ENCODE assay signal across 7 cellular contexts in the genomic region with DNA sequence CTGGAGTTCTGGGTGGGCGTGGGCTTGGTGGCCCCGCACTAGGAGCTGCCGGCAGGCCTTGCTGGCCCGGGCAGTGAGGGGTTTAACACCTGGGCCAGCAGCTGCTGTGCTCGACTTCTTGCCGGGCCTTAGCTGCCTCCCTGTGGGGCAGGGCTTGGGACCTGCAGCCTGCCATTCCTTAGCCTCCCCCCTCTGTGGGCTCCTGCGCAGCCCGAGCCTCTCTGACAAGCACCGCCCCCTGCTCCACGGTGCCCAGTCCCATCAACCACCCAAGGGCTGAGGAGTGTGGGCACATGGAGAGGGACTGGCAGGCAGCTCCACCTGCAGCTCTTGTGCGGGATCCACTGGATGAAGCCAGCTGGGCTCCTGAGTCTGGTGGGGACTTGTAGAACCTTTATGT. TPM values are rescaled to one million over a fixed set of nuclear protein-coding genes. Genes with fewer than 3 reads are reported as not detected.
"Had no signal": no experiment of that assay in that cellular context is flagged by ENCODE, and none has a peak within 500 bp of the region (broad histone marks: within the 10 kb centered on the region; RNA-seq: fewer than 3 reads in every experiment).

No MANE protein-coding gene starts in this region.

RNA-seq across cellular contexts. Expression of a gene that starts 53.0 kb away (rescaled TPM):
- total RNA-seq: MCF 10A, OCI-LY7, PC-9, RPMI7951, SJCRH30, SK-MEL-5 had no signal

RNA-seq across cellular contexts. Expression of a gene that starts 56.2 kb away (rescaled TPM):
- total RNA-seq: LHCN-M2, MCF 10A, OCI-LY7, PC-9, RPMI7951, SJCRH30, SK-MEL-5 had no signal
